8 cellular contexts compared by ENCODE assay signal in the genomic region with DNA sequence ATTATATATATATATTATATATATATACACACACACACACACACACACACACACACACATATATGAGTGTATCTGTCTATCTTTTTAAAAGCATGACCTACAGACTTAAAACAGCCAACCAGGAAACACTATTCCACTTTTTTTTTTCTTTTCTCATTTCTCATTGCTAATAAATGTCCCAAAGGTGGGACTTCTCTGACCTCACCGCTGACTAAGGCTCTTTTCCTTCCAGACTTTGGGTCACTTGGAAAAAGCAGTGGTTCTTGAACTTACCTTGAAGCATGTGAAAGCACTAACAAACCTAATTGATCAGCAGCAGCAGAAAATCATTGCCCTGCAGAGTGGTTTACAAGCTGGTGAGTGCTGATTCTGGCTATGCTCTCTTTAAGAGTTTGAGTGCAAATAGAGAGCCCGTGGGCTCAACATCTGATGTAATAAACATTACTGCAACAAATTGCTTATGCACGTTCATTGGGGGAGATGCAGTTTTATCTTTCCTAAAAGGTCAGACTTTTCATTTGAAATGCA. TPM values are rescaled to one million over a fixed set of nuclear protein-coding genes. Genes with fewer than 3 reads are reported as not detected.
A peak's percentile ranks its signal among the peaks of the same experiment; 100 is the strongest.
DNase-seq lines count a peak whose midpoint lies in the region; ATAC-seq and TF ChIP-seq lines count a peak whose summit lies in the region.

No MANE protein-coding gene starts in this region.

- ATAC-seq in GM19455 (IDR thresholded peaks at IDR 0.05; ENCODE audit: unreplicated experiment), result no peak

- no peak for TF ChIP-seq POLR2A in breast epithelium (IDR thresholded peaks at IDR 0.05)

- H3K4me1 ChIP-seq in HUES6 (ENCODE audit: control insufficient read depth, insufficient read depth, low read length), result peaks cover 59% of the 10 kb centered on the region
- H3K4me1 ChIP-seq in breast epithelium, result peaks cover 17 to 40% of the 10 kb centered on the region in 2 donors
- H3K4me1 ChIP-seq in muscle layer of colon (ENCODE audit: insufficient read depth, low read length), result peaks cover 39% of the 10 kb centered on the region

- CTCF ChIA-PET in AG04450 (lab: Charles Lee), result interaction anchor here (0.6 to 6.0 kb wide), 12 partner anchors 25 to 274 kb away, joined by 3 to 129 read pairs (median 5); no protein-coding TSS in a partner anchor

- DNase-seq in AG04450 (ENCODE audit: low read depth, low spot score), result no peak
- no peak for DNase-seq in breast epithelium (ENCODE audit: low spot score in 2 of 2)
- DNase-seq in HK-2 (ENCODE audit: unreplicated experiment), result no peak
- DNase-seq in NCI-H1436 (lab: John Stamatoyannopoulos, UW), result no peak
- no peak for DNase-seq in stimulated activated naive CD4-positive, alpha-beta T cell (lab: John Stamatoyannopoulos, UW)

- H3K9me3 ChIP-seq in AG04450 (ENCODE audit: control insufficient read depth, insufficient read depth, low read length) (no peaks in the 10 kb centered on the region), HUES6 (ENCODE audit: control insufficient read depth, insufficient read depth, low read depth, low read length) (no peaks in the 10 kb centered on the region), breast epithelium (no peaks in the 10 kb centered on the region), muscle layer of colon (ENCODE audit: low read length) (no peaks in the 10 kb centered on the region)

- POLR2A ChIA-PET in AG04450 (lab: Yijun Ruan, JAX), result interaction anchor here (0.6 to 0.9 kb wide), 2 partner anchors 77 to 270 kb away, joined by 3 to 10 read pairs; no protein-coding TSS in a partner anchor

- H3K27ac ChIP-seq in AG04450 (ENCODE audit: low read depth, low read length), result no peak overlapping the region
- H3K27ac ChIP-seq in HUES6 (ENCODE audit: low read depth, low read length), result no peak overlapping the region; the same call in 1 of the 2 replicates
- peak overlapping the region; percentile 97 to 100 for H3K27ac ChIP-seq in breast epithelium
- peak overlapping the region; percentile 87 for H3K27ac ChIP-seq in muscle layer of colon (ENCODE audit: low read depth, low read length)

- intact Hi-C loops in breast epithelium (cut with DNase I; ENCODE audit: low total_unique reads), result no loop called here

- peak overlapping the region; percentile 92 for H3K4me3 ChIP-seq in AG04450 (ENCODE audit: low read depth, low read length)
- peak overlapping the region; percentile 48; the same call in 1 of the 2 replicates for H3K4me3 ChIP-seq in HUES6 (ENCODE audit: low read depth, low read length)
- H3K4me3 ChIP-seq in breast epithelium, result peak overlapping the region; percentile 82 to 96 (median 95)
- peak overlapping the region; percentile 31 to 56 for H3K4me3 ChIP-seq in muscle layer of colon (ENCODE audit: low read depth in 1 of 2, low read length in 2 of 2)

- H3K9ac ChIP-seq in HUES6 (ENCODE audit: low read length), result peak overlapping the region; percentile 67
- H3K9ac ChIP-seq in muscle layer of colon (ENCODE audit: low read length), result peak overlapping the region; percentile 37

- H3K27me3 ChIP-seq in AG04450 (ENCODE audit: control insufficient read depth, insufficient read depth, low read length), result no peaks in the 10 kb centered on the region
- H3K27me3 ChIP-seq in HUES6 (ENCODE audit: control insufficient read depth, insufficient read depth, low read length), result peaks cover 26% of the 10 kb centered on the region
- H3K27me3 ChIP-seq in breast epithelium, result no peaks in the 10 kb centered on the region
- no peaks in the 10 kb centered on the region for H3K27me3 ChIP-seq in muscle layer of colon (ENCODE audit: control insufficient read depth in 1 of 2, insufficient read depth in 2 of 2, low read length in 2 of 2)

- peaks cover 32% of the 10 kb centered on the region; the same call in 1 of the 2 replicates for H3K36me3 ChIP-seq in HUES6 (ENCODE audit: control insufficient read depth, insufficient read depth, low read length)
- H3K36me3 ChIP-seq in breast epithelium, result no peaks in the 10 kb centered on the region
- peaks cover 18% of the 10 kb centered on the region for H3K36me3 ChIP-seq in muscle layer of colon (ENCODE audit: insufficient read depth, low read length)

- TF ChIP-seq CTCF in AG04450 (IDR thresholded peaks at IDR 0.05; ENCODE audit: low read depth, low read length), result no peak
- no peak for TF ChIP-seq CTCF in breast epithelium (IDR thresholded peaks at IDR 0.05)

RNA-seq across cellular contexts. Expression of a gene that starts 2.0 kb away (rescaled TPM):
- polyA plus RNA-seq in AG04450 (2011; rRNA removed), result 7.6 and 12.2 TPM in 2 replicates
- 16.1 and 29.2 TPM in 2 replicates for polyA minus RNA-seq in AG04450 (2011; rRNA and poly(A)+ RNA removed)
- 100 to 1,000 TPM in 2 of 3 donors, 10 to 100 TPM in 1; 13.8 to 177 (median 135) TPM for total RNA-seq in breast epithelium

Comparison
In these comparisons a context has a peak if more than half of its experiments do, and no peak if none do; other contexts are left out.
1. H3K27ac ChIP-seq: peak in breast epithelium (2 of 2) and muscle layer of colon (single experiment); none in AG04450 (single experiment) and HUES6 (single experiment).
2. H3K4me3 ChIP-seq: peak in every context shown above with its lines; median percentile 95 in breast epithelium; 92 in AG04450; 48 in HUES6; 44 in muscle layer of colon.